ENCODE assay signal across 21 cellular contexts in genomic region chr6:143955971-143956370, GRCh38.
"Had no signal": no experiment of that assay in that cellular context is flagged by ENCODE, and none has a peak within 500 bp of the region (broad histone marks: within the 10 kb centered on the region; RNA-seq: fewer than 3 reads in every experiment).

No MANE protein-coding gene starts in this region.

- H3K4me3 ChIP-seq: adrenal gland, hepatocyte, left ventricle myocardium inferior, pancreas, psoas muscle, tibial artery had no signal

- H3K27ac ChIP-seq: adrenal gland, hepatocyte, left ventricle myocardium inferior, neutrophil, pancreas, psoas muscle, tibial artery had no signal

- H3K36me3 ChIP-seq: left ventricle myocardium inferior, pancreas had no signal

- H3K9me3 ChIP-seq: adrenal gland, left ventricle myocardium inferior, neutrophil, pancreas, psoas muscle, tibial artery had no signal

- H3K27me3 ChIP-seq: adrenal gland, neutrophil, pancreas, tibial artery had no signal

- H3K4me2 ChIP-seq: hepatocyte had no signal

- DNase-seq: activated CD4-positive, alpha-beta T cell treated with anti-CD3 and anti-CD28 coated beads for 1 hour; activated CD4-positive, alpha-beta T cell treated with anti-CD3 and anti-CD28 coated beads, Interleukin-2, amount 50 U/mL, for 1 hour; activated CD8-positive, alpha-beta T cell treated with anti-CD3 and anti-CD28 coated beads, Interleukin-2, amount 10 ng/mL, durations not matched to agents 7 days and 5 days; activated T-cell treated with anti-CD3 and anti-CD28 coated beads, Interleukin-2, amount 50 U/mL, for 1 hour; adrenal gland; foreskin fibroblast; glutamatergic neuron; immature natural killer cell; kidney glomerular epithelial cell; left ventricle myocardium inferior; midbrain; pancreas; psoas muscle; right cardiac atrium; stimulated activated CD4-positive, alpha-beta T cell treated with anti-CD3 and anti-CD28 coated beads, Interleukin-1b, Interleukin-23, amount 100 ng/mL, for 48 hours; T-cell; tibial artery had no signal

- ATAC-seq: activated CD8-positive, alpha-beta T cell treated with anti-CD3 and anti-CD28 coated beads, Interleukin-2, amount 10 ng/mL, durations not matched to agents 7 days and 5 days; activated T-helper 17 cell treated with anti-CD3 and anti-CD28 coated beads, Interleukin-2, amount 50 U/mL, for 72 hours; natural killer cell treated with Interleukin-12 subunit alpha and Interleukin-12 subunit beta and Interleukin-15 and Interleukin-18, amount 100 ng/mL, for 72 hours; pancreas; psoas muscle; right cardiac atrium; T-cell had no signal

- H3K4me1 ChIP-seq: left ventricle myocardium inferior, pancreas, psoas muscle, tibial artery had no signal

- H2AFZ ChIP-seq: hepatocyte had no signal
